11 cellular contexts compared by ENCODE assay signal in genomic region chr18:70194227-70194890, GRCh38. TPM values are rescaled to one million over a fixed set of nuclear protein-coding genes. Genes with fewer than 3 reads are reported as not detected.
DNase-seq lines count a peak whose midpoint lies in the region; ATAC-seq and TF ChIP-seq lines count a peak whose summit lies in the region.
"Had no signal": no experiment of that assay in that cellular context is flagged by ENCODE, and none has a peak within 500 bp of the region (broad histone marks: within the 10 kb centered on the region; RNA-seq: fewer than 3 reads in every experiment).

No MANE protein-coding gene starts in this region.

- H3K9me3 Mint-ChIP-seq in stimulated activated effector memory CD8-positive, alpha-beta T cell treated with anti-CD3 and anti-CD28 coated beads, Interleukin-12 subunit alpha, Interleukin-12 subunit beta, amount 100 ng/mL, for 72 hours = no peaks in the 10 kb centered on the region
- H3K9me3 Mint-ChIP-seq: IgD-negative memory B cell, neural crest cell had no signal

- ATAC-seq in GM21529 (IDR thresholded peaks at IDR 0.05; ENCODE audit: unreplicated experiment) (peak; percentile 84), HG03159 (IDR thresholded peaks at IDR 0.05; ENCODE audit: unreplicated experiment) (peak; percentile 88), gastrocnemius medialis (no peak)
- ATAC-seq in stimulated activated effector memory CD8-positive, alpha-beta T cell treated with anti-CD3 and anti-CD28 coated beads, Interleukin-12 subunit alpha, Interleukin-12 subunit beta, amount 100 ng/mL, for 72 hours = peak; percentile 95

- H3K9me3 ChIP-seq in gastrocnemius medialis = no peaks in the 10 kb centered on the region

- no peak overlapping the region for H3K27ac ChIP-seq in gastrocnemius medialis

- H3K4me3 ChIP-seq in gastrocnemius medialis = no peak overlapping the region

- H3K27ac Mint-ChIP-seq in stimulated activated effector memory CD8-positive, alpha-beta T cell treated with anti-CD3 and anti-CD28 coated beads, Interleukin-12 subunit alpha, Interleukin-12 subunit beta, amount 100 ng/mL, for 72 hours = peak overlapping the region; percentile 69

- peaks cover 0 to 42% of the 10 kb centered on the region in 2 donors for H3K36me3 ChIP-seq in gastrocnemius medialis

- H3K4me3 Mint-ChIP-seq in stimulated activated effector memory CD8-positive, alpha-beta T cell treated with anti-CD3 and anti-CD28 coated beads, Interleukin-12 subunit alpha, Interleukin-12 subunit beta, amount 100 ng/mL, for 72 hours = peak overlapping the region; percentile 35
- H3K4me3 Mint-ChIP-seq: neural crest cell had no signal

- in situ Hi-C loops in gastrocnemius medialis (cut with MboI; ENCODE audit: low sequenced_read_pairs in 4 of 4) = loop anchor here in 1 of 4 donors (10.0 kb wide), 1 partner anchor 240 kb away; no protein-coding TSS in a partner anchor

- TF ChIP-seq POLR2A in gastrocnemius medialis (IDR thresholded peaks at IDR 0.05) = no peak

- intact Hi-C loops in gastrocnemius medialis (cut with DNase I; ENCODE audit: low total_unique reads) = no loop called here

- no peak for TF ChIP-seq CTCF in gastrocnemius medialis (IDR thresholded peaks at IDR 0.05 in 4 of 5, conservative IDR thresholded peaks at IDR 0.05 in 1 of 5)

- no peaks in the 10 kb centered on the region for H3K27me3 ChIP-seq in gastrocnemius medialis

- no peaks in the 10 kb centered on the region for H3K4me1 ChIP-seq in gastrocnemius medialis

- peaks cover 51% of the 10 kb centered on the region for H3K4me1 Mint-ChIP-seq in stimulated activated effector memory CD8-positive, alpha-beta T cell treated with anti-CD3 and anti-CD28 coated beads, Interleukin-12 subunit alpha, Interleukin-12 subunit beta, amount 100 ng/mL, for 72 hours
- H3K4me1 Mint-ChIP-seq: neural crest cell had no signal

- peaks cover 100% of the 10 kb centered on the region for H3K36me3 Mint-ChIP-seq in stimulated activated effector memory CD8-positive, alpha-beta T cell treated with anti-CD3 and anti-CD28 coated beads, Interleukin-12 subunit alpha, Interleukin-12 subunit beta, amount 100 ng/mL, for 72 hours

- DNase-seq in activated naive CD4-positive, alpha-beta T cell treated with Interleukin-2 at 50 U/mL for 16 hours = peak; percentile 16
- DNase-seq in activated naive CD4-positive, alpha-beta T cell treated with anti-CD3 and anti-CD28 coated beads, Interleukin-2, amount 50 U/mL, for 16 hours = no peak
- no peak for DNase-seq in stimulated activated effector memory CD8-positive, alpha-beta T cell treated with anti-CD3 and anti-CD28 coated beads, Interleukin-12 subunit alpha, Interleukin-12 subunit beta, amount 100 ng/mL, for 72 hours (ENCODE audit: low spot score in 2 of 2)
- no peak for DNase-seq in gastrocnemius medialis
- DNase-seq in T-helper 9 cell = no peak
- DNase-seq in activated CD4-positive, CD25-positive, alpha-beta regulatory T cell (lab: John Stamatoyannopoulos, UW) = no peak
- DNase-seq: NCI-H524 had no signal

RNA-seq across cellular contexts. Expression of gene RTTN, which starts 11.1 kb away (rescaled TPM):
- 1 to 10 TPM; 3.2 to 9.7 (median 4.9) TPM for total RNA-seq in gastrocnemius medialis

Comparison
In these comparisons a context has a peak if more than half of its experiments do, and no peak if none do; other contexts are left out.
1. ATAC-seq: peak in GM21529 (single experiment), HG03159 (single experiment) and stimulated activated effector memory CD8-positive, alpha-beta T cell treated with anti-CD3 and anti-CD28 coated beads, Interleukin-12 subunit alpha, Interleukin-12 subunit beta, amount 100 ng/mL, for 72 hours (single experiment); none in gastrocnemius medialis (0 of 2).